Comparison of ENCODE assay signal across 12 cellular contexts in genomic region chr21:43340491-43341348, GRCh38.
DNase-seq lines count a peak whose midpoint lies in the region; ATAC-seq and TF ChIP-seq lines count a peak whose summit lies in the region.
"Had no signal": no experiment of that assay in that cellular context is flagged by ENCODE, and none has a peak within 500 bp of the region (broad histone marks: within the 10 kb centered on the region; RNA-seq: fewer than 3 reads in every experiment).

No MANE protein-coding gene starts in this region.

- H3K36me3 Mint-ChIP-seq in glutamatergic neuron (ENCODE audit: unreplicated experiment) = peaks cover 5% of the 10 kb centered on the region
- H3K36me3 Mint-ChIP-seq in activated naive CD4-positive, alpha-beta T cell treated with anti-CD3 and anti-CD28 coated beads, Interleukin-2, amount 50 U/mL, for 72 hours = no peaks in the 10 kb centered on the region

- H3K27me3 Mint-ChIP-seq in glutamatergic neuron (ENCODE audit: unreplicated experiment) = peaks cover 12% of the 10 kb centered on the region

- H2AFZ ChIP-seq in smooth muscle cell (ENCODE audit: low read depth) = no peak overlapping the region

- peak overlapping the region; percentile 76 for H3K27ac ChIP-seq in smooth muscle cell (ENCODE audit: low read depth)
- H3K27ac ChIP-seq: esophagus muscularis mucosa, tibial nerve had no signal

- no peaks in the 10 kb centered on the region for H3K79me2 ChIP-seq in smooth muscle cell (ENCODE audit: low read depth)

- H3K4me2 ChIP-seq in smooth muscle cell = peak overlapping the region; percentile 72

- no peak overlapping the region for H3K4me3 ChIP-seq in smooth muscle cell
- H3K4me3 ChIP-seq: esophagus muscularis mucosa, tibial nerve had no signal

- DNase-seq in SIG-M5 treated with dmso at 0.1 percent for 504 hours (lab: John Stamatoyannopoulos, UW; ENCODE audit: unreplicated experiment) = peak; percentile 17
- no peak for DNase-seq in SIG-M5 (lab: John Stamatoyannopoulos, UW)
- DNase-seq in T1000 (lab: John Stamatoyannopoulos, UW) = peak; percentile 55
- peak; percentile 73 for DNase-seq in glomerular visceral epithelial cell (ENCODE audit: extremely low spot score)
- DNase-seq in smooth muscle cell (lab: John Stamatoyannopoulos, UW; ENCODE audit: unreplicated experiment) = peak; percentile 30
- DNase-seq in glutamatergic neuron = no peak
- DNase-seq in activated naive CD4-positive, alpha-beta T cell treated with anti-CD3 and anti-CD28 coated beads, Interleukin-2, amount 50 U/mL, for 72 hours (ENCODE audit: low spot score in 2 of 2) = no peak
- no peak for DNase-seq in activated T-cell treated with anti-CD3 and anti-CD28 coated beads, Interleukin-2, amount 50 U/mL, for 48 hours
- DNase-seq: 8988T; stimulated activated CD4-positive, alpha-beta T cell treated with anti-CD3 and anti-CD28 coated beads, Interleukin-4, amount 100 ng/mL, for 24 hours had no signal

- no peak overlapping the region for H3K4me3 Mint-ChIP-seq in glutamatergic neuron (ENCODE audit: unreplicated experiment)

- WGBS in smooth muscle cell (ENCODE audit: low lambda C conversion rate) = 51% methylated on average over 29 of the region's 29 CpGs

- H3K27me3 ChIP-seq in smooth muscle cell (ENCODE audit: low read depth) = no peaks in the 10 kb centered on the region

- peaks cover 6% of the 10 kb centered on the region for H3K9me3 Mint-ChIP-seq in glutamatergic neuron (ENCODE audit: unreplicated experiment)
- H3K9me3 Mint-ChIP-seq in activated naive CD4-positive, alpha-beta T cell treated with anti-CD3 and anti-CD28 coated beads, Interleukin-2, amount 50 U/mL, for 72 hours = peaks cover 6 to 10% of the 10 kb centered on the region in 2 donors

- peaks cover 4% of the 10 kb centered on the region for H3K4me1 ChIP-seq in smooth muscle cell (ENCODE audit: low read depth)

- no peaks in the 10 kb centered on the region for H3F3A ChIP-seq in smooth muscle cell (ENCODE audit: low read depth)

- no peak overlapping the region for H3K27ac Mint-ChIP-seq in glutamatergic neuron (ENCODE audit: unreplicated experiment)
- H3K27ac Mint-ChIP-seq in activated naive CD4-positive, alpha-beta T cell treated with anti-CD3 and anti-CD28 coated beads, Interleukin-2, amount 50 U/mL, for 72 hours = peak overlapping the region in 1 of 2 donors; percentile 85

- H4K20me1 ChIP-seq in smooth muscle cell (ENCODE audit: low read depth) = no peaks in the 10 kb centered on the region

- TF ChIP-seq CTCF in smooth muscle cell (IDR thresholded peaks at IDR 0.05; ENCODE audit: borderline replicate concordance, insufficient read depth, poor library complexity, severe bottlenecking) (no peak), glutamatergic neuron (IDR thresholded peaks at IDR 0.05; ENCODE audit: partially characterized antibody, unreplicated experiment) (no peak)

- no peaks in the 10 kb centered on the region for H3K9me3 ChIP-seq in smooth muscle cell (replicated peaks; ENCODE audit: low read depth)
- H3K9me3 ChIP-seq: esophagus muscularis mucosa, tibial nerve had no signal

- no peak for ATAC-seq in activated naive CD4-positive, alpha-beta T cell treated with anti-CD3 and anti-CD28 coated beads, Interleukin-2, amount 50 U/mL, for 72 hours

- no peaks in the 10 kb centered on the region for H3K36me3 ChIP-seq in smooth muscle cell (ENCODE audit: low read depth)
- H3K36me3 ChIP-seq: esophagus muscularis mucosa, tibial nerve had no signal

- H3K4me1 Mint-ChIP-seq in glutamatergic neuron (ENCODE audit: low read depth, unreplicated experiment) = no peaks in the 10 kb centered on the region

- H3K9ac ChIP-seq in smooth muscle cell (ENCODE audit: low read depth) = peak overlapping the region; percentile 83

Comparison
In these comparisons a context has a peak if more than half of its experiments do, and no peak if none do; other contexts are left out.
1. DNase-seq: peak in SIG-M5 treated with dmso at 0.1 percent for 504 hours (single experiment), T1000 (single experiment), glomerular visceral epithelial cell (single experiment) and smooth muscle cell (single experiment); none in SIG-M5 (single experiment), glutamatergic neuron (single experiment), activated naive CD4-positive, alpha-beta T cell treated with anti-CD3 and anti-CD28 coated beads, Interleukin-2, amount 50 U/mL, for 72 hours (0 of 2) and activated T-cell treated with anti-CD3 and anti-CD28 coated beads, Interleukin-2, amount 50 U/mL, for 48 hours (0 of 2).